10 cellular contexts compared by ENCODE assay signal in genomic region chr1:27032119-27032461, GRCh38. TPM values are rescaled to one million over a fixed set of nuclear protein-coding genes. Genes with fewer than 3 reads are reported as not detected.
A peak's percentile ranks its signal among the peaks of the same experiment; 100 is the strongest.
DNase-seq lines count a peak whose midpoint lies in the region; ATAC-seq and TF ChIP-seq lines count a peak whose summit lies in the region.
"Had no signal": no experiment of that assay in that cellular context is flagged by ENCODE, and none has a peak within 500 bp of the region (broad histone marks: within the 10 kb centered on the region; RNA-seq: fewer than 3 reads in every experiment).

No MANE protein-coding gene starts in this region.

- DNase-seq in WTC11 (ENCODE audit: low spot score) = no peak
- no peak for DNase-seq in upper lobe of left lung
- DNase-seq in NOMO-1 treated with dmso at 0.1 percent for 144 hours (lab: John Stamatoyannopoulos, UW; ENCODE audit: unreplicated experiment) = no peak
- no peak for DNase-seq in LoVo (ENCODE audit: low spot score)
- DNase-seq: cortex of kidney, immature natural killer cell had no signal

- H3K36me3 ChIP-seq in esophagus (ENCODE audit: control insufficient read depth in 2 of 2, insufficient read depth in 2 of 2, low read length in 1 of 2) = no peaks in the 10 kb centered on the region
- H3K36me3 ChIP-seq in upper lobe of left lung = no peaks in the 10 kb centered on the region

- no peak for TF ChIP-seq CTCF in WTC11 (IDR thresholded peaks at IDR 0.05)
- TF ChIP-seq CTCF in nephron (IDR thresholded peaks at IDR 0.05; ENCODE audit: unreplicated experiment in 3 of 3) = no peak
- TF ChIP-seq CTCF in upper lobe of left lung (IDR thresholded peaks at IDR 0.05) = no peak

- peaks cover 36% of the 10 kb centered on the region for H3K4me1 Mint-ChIP-seq in WTC11
- H3K4me1 Mint-ChIP-seq in nephron = peaks cover 6% of the 10 kb centered on the region
- H3K4me1 Mint-ChIP-seq: immature natural killer cell had no signal

- H3K36me3 Mint-ChIP-seq in WTC11 = no peaks in the 10 kb centered on the region
- no peaks in the 10 kb centered on the region for H3K36me3 Mint-ChIP-seq in nephron (ENCODE audit: low read depth)
- H3K36me3 Mint-ChIP-seq: IgD-negative memory B cell had no signal

- no peak for ATAC-seq in WTC11
- ATAC-seq in upper lobe of left lung (ENCODE audit: low FRiP score in 2 of 2) = no peak
- no peak for ATAC-seq in GM18909 (IDR thresholded peaks at IDR 0.05; ENCODE audit: poor library complexity, unreplicated experiment)

- H3K4me1 ChIP-seq in esophagus (ENCODE audit: control insufficient read depth in 2 of 2, insufficient read depth in 2 of 2, low read length in 1 of 2) = peaks cover 0 to 17% of the 10 kb centered on the region in 2 donors
- peaks cover 34 to 54% (median 40%) of the 10 kb centered on the region in 4 donors for H3K4me1 ChIP-seq in upper lobe of left lung

- H3K4me3 Mint-ChIP-seq in WTC11 = peak overlapping the region; percentile 49
- H3K4me3 Mint-ChIP-seq in nephron = peak overlapping the region; percentile 63 to 69 (median 65)
- H3K4me3 Mint-ChIP-seq: IgD-negative memory B cell, immature natural killer cell had no signal

- POLR2A ChIA-PET in WTC11 (lab: Charles Lee) = interaction anchor here (0.6 to 1.8 kb wide), 7 partner anchors 11 to 1478 kb away, joined by 3 to 27 read pairs (median 5); partner anchors contain the start of genes TENT5B and TRNP1

- no peaks in the 10 kb centered on the region for H3K27me3 Mint-ChIP-seq in WTC11 (ENCODE audit: low read depth)
- no peaks in the 10 kb centered on the region for H3K27me3 Mint-ChIP-seq in nephron (ENCODE audit: low read depth)

- CTCF ChIA-PET in WTC11 (lab: Charles Lee) = interaction anchor here (1.2 to 6.9 kb wide), 3 partner anchors 13 to 34 kb away, joined by 6 to 76 read pairs (median 7); partner anchors contain the start of gene TENT5B

- no peak for TF ChIP-seq POLR2A in upper lobe of left lung (IDR thresholded peaks at IDR 0.05)

- H3K4me3 ChIP-seq in esophagus (ENCODE audit: low read depth in 1 of 2, low read length in 2 of 2) (peak overlapping the region in 1 of 2 donors; percentile 16), upper lobe of left lung (peak overlapping the region in 3 of 4 donors; percentile 28 to 44 (median 41))

- H3K27ac Mint-ChIP-seq in WTC11 (peak overlapping the region; percentile 52; the same call in 1 of the 2 replicates), nephron (peak overlapping the region; percentile 47 to 92 (median 89))
- H3K27ac Mint-ChIP-seq: IgD-negative memory B cell, immature natural killer cell had no signal

- WGBS in esophagus, 2 donors = 57 to 77% methylated on average over 2 of the region's 2 CpGs
- WGBS in upper lobe of left lung, 2 donors = 74 to 85% methylated on average over 2 of the region's 2 CpGs

- H3K27ac ChIP-seq in esophagus (ENCODE audit: low read depth in 2 of 2, low read length in 1 of 2) = peak overlapping the region; percentile 93 to 98
- peak overlapping the region; percentile 78 to 89 (median 88) for H3K27ac ChIP-seq in upper lobe of left lung

- H3K9me3 Mint-ChIP-seq in WTC11 (no peaks in the 10 kb centered on the region), nephron (no peaks in the 10 kb centered on the region)
- H3K9me3 Mint-ChIP-seq: IgD-negative memory B cell, immature natural killer cell had no signal

- no peaks in the 10 kb centered on the region for H3K9me3 ChIP-seq in esophagus (ENCODE audit: control insufficient read depth in 2 of 2, insufficient read depth in 1 of 2, low read depth in 1 of 2, low read length in 1 of 2)
- no peaks in the 10 kb centered on the region for H3K9me3 ChIP-seq in upper lobe of left lung

- H3K27me3 ChIP-seq in esophagus (ENCODE audit: control insufficient read depth in 1 of 2, insufficient read depth in 2 of 2, low read length in 2 of 2) = no peaks in the 10 kb centered on the region
- no peaks in the 10 kb centered on the region for H3K27me3 ChIP-seq in upper lobe of left lung

- no peak for TF ChIP-seq EP300 in upper lobe of left lung (IDR thresholded peaks at IDR 0.05)

TF ChIP-seq in WTC11, 78 proteins besides CTCF, POLR2A, EP300 and RAD21:
- TF ChIP-seq ETV6 (CRISPR knock-in tag; IDR thresholded peaks at IDR 0.05) = no peak
- peak; percentile 83; the same call in 1 of the 2 replicates for TF ChIP-seq GTF2I (CRISPR knock-in tag; conservative IDR thresholded peaks at IDR 0.05)
- no peak for TF ChIP-seq ZNF232 (CRISPR knock-in tag; IDR thresholded peaks at IDR 0.05)
- no peak for TF ChIP-seq SMAD4 (CRISPR knock-in tag; IDR thresholded peaks at IDR 0.05)
TF ChIP-seq in WTC11: peak in this region for 1.

RNA-seq across cellular contexts. Expression of gene TENT5B, which starts 19.4 kb away (rescaled TPM):
- total RNA-seq in WTC11 (2021) (104 to 124 TPM (median 119 TPM) in 3 replicates), upper lobe of left lung (100 to 1,000 TPM in 1 of 6 donors, 10 to 100 TPM in 5; 10.5 to 124 (median 43.1) TPM)
- polyA plus RNA-seq in esophagus = 10 to 100 TPM; 79.2 to 84.3 TPM
- polyA plus RNA-seq: IgD-negative memory B cell, immature natural killer cell had no signal

RNA-seq across cellular contexts. Expression of gene TRNP1, which starts 38.6 kb away (rescaled TPM):
- total RNA-seq in WTC11 (2021) (37.6 to 51.4 TPM (median 49.4 TPM) in 3 replicates), upper lobe of left lung (10 to 100 TPM in 5 of 6 donors, 1 to 10 TPM in 1; 9.1 to 38.0 (median 26.0) TPM)
- 100 to 1,000 TPM in 1 of 2 donors, 10 to 100 TPM in 1; 84.9 to 158 TPM for polyA plus RNA-seq in esophagus
- polyA plus RNA-seq: IgD-negative memory B cell, immature natural killer cell had no signal
